ENCODE assay signal across 16 cellular contexts in genomic region chr7:158027646-158028045, GRCh38.
"Had no signal": no experiment of that assay in that cellular context is flagged by ENCODE, and none has a peak within 500 bp of the region (broad histone marks: within the 10 kb centered on the region; RNA-seq: fewer than 3 reads in every experiment).

No MANE protein-coding gene starts in this region.

- H3K9me3 ChIP-seq: mucosa of descending colon, thoracic aorta, transverse colon had no signal

- H3K27ac ChIP-seq: hepatocyte, parathyroid adenoma, spleen, thoracic aorta had no signal

- DNase-seq: foreskin melanocyte; left cardiac atrium; mesendoderm; naive thymus-derived CD8-positive, alpha-beta T cell; stimulated activated CD4-positive, alpha-beta T cell treated with anti-CD3 and anti-CD28 coated beads, Interleukin-15, amount 100 ng/mL, for 24 hours; stimulated activated CD4-positive, alpha-beta T cell treated with anti-CD3 and anti-CD28 coated beads, Interleukin-1b, Interleukin-23, amount 100 ng/mL, for 48 hours; stimulated activated CD4-positive, alpha-beta T cell treated with anti-CD3 and anti-CD28 coated beads, Interleukin-4, amount 100 ng/mL, for 24 hours had no signal

- H3K4me1 ChIP-seq: parathyroid adenoma had no signal

- H3K4me3 ChIP-seq: hepatocyte, mucosa of descending colon, spleen, thoracic aorta, transverse colon had no signal

- H3K9ac ChIP-seq: parathyroid adenoma had no signal

- H3K27me3 Mint-ChIP-seq: stimulated activated memory B cell treated with anti-CD40 and anti-IgM and Interleukin-4, amounts not matched to agents 10 μg/mL and 1 μg/mL and 100 μg/mL, for 72 hours; stimulated activated naive CD8-positive, alpha-beta T cell treated with anti-CD3 and anti-CD28 coated beads, Interleukin-15, Interleukin-2, amounts not matched to agents 100 ng/mL and 50 ng/mL, for 24 hours had no signal

- H3K36me3 Mint-ChIP-seq: stimulated activated memory B cell treated with anti-CD40 and anti-IgM and Interleukin-4, amounts not matched to agents 10 μg/mL and 1 μg/mL and 100 μg/mL, for 72 hours had no signal

- H3K4me1 Mint-ChIP-seq: stimulated activated memory B cell treated with anti-CD40 and anti-IgM and Interleukin-4, amounts not matched to agents 10 μg/mL and 1 μg/mL and 100 μg/mL, for 72 hours had no signal

- H3K4me3 Mint-ChIP-seq: dendritic cell treated with granulocyte-macrophage colony-stimulating factor and Interleukin-4, amounts not matched to agents 40 ng/mL and 50 ng/mL, for 4 days; naive thymus-derived CD8-positive, alpha-beta T cell; stimulated activated memory B cell treated with anti-CD40 and anti-IgM and Interleukin-4, amounts not matched to agents 10 μg/mL and 1 μg/mL and 100 μg/mL, for 72 hours; stimulated activated naive CD8-positive, alpha-beta T cell treated with anti-CD3 and anti-CD28 coated beads, Interleukin-15, Interleukin-2, amounts not matched to agents 100 ng/mL and 50 ng/mL, for 24 hours had no signal

- H3K27ac Mint-ChIP-seq: dendritic cell treated with granulocyte-macrophage colony-stimulating factor and Interleukin-4, amounts not matched to agents 40 ng/mL and 50 ng/mL, for 4 days; stimulated activated memory B cell treated with anti-CD40 and anti-IgM and Interleukin-4, amounts not matched to agents 10 μg/mL and 1 μg/mL and 100 μg/mL, for 72 hours; stimulated activated naive CD8-positive, alpha-beta T cell treated with anti-CD3 and anti-CD28 coated beads, Interleukin-15, Interleukin-2, amounts not matched to agents 100 ng/mL and 50 ng/mL, for 24 hours had no signal

- H3K27me3 ChIP-seq: hepatocyte, transverse colon had no signal

- ATAC-seq: left cardiac atrium; naive thymus-derived CD8-positive, alpha-beta T cell; stimulated activated memory B cell treated with anti-CD40 and anti-IgM and Interleukin-4, amounts not matched to agents 10 μg/mL and 1 μg/mL and 100 μg/mL, for 72 hours had no signal

- H3K36me3 ChIP-seq: spleen, thoracic aorta, transverse colon had no signal
